Comparison of ENCODE assay signal across 22 cellular contexts in the genomic region with DNA sequence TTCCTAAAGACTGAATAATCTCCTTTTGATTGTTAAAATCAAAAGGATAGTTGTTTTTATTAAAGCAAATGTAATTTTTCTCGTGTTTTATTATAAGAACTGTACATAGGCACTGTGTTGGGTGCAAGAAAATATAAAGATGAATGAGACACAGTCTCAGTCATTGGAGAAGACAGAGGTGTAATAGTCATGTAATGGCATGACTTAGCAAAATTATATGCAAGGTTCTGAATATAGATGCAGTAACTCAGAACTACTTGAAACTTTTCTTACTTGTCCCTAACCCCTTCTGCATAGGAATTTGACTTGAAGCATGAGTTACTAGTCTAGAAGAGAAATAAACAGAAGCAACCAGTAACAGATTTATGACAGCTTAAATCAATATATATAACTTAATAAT.
"Had no signal": no experiment of that assay in that cellular context is flagged by ENCODE, and none has a peak within 500 bp of the region (broad histone marks: within the 10 kb centered on the region; RNA-seq: fewer than 3 reads in every experiment).

No MANE protein-coding gene starts in this region.

- H3K9ac ChIP-seq: SK-N-SH had no signal

- H3K4me3 Mint-ChIP-seq: activated T-helper 17 cell treated with anti-CD3 and anti-CD28 coated beads, Interleukin-2, amount 50 U/mL, for 72 hours; effector memory CD8-positive, alpha-beta T cell; mesothelial cell of epicardium; neural crest cell had no signal

- H3K27ac ChIP-seq: heart right ventricle, lower lobe of right lung, ovary, tibial artery had no signal

- H3K4me1 Mint-ChIP-seq: neural crest cell had no signal

- FAIRE-seq: urothelium cell line had no signal

- H3K9me3 ChIP-seq: heart right ventricle, lower lobe of right lung, ovary, sigmoid colon, SK-N-SH, tibial artery had no signal

- H3K27me3 Mint-ChIP-seq: activated T-helper 17 cell treated with anti-CD3 and anti-CD28 coated beads, Interleukin-2, amount 50 U/mL, for 72 hours; effector memory CD8-positive, alpha-beta T cell had no signal

- H3K4me3 ChIP-seq: heart right ventricle, lower lobe of right lung, ovary, sigmoid colon, tibial artery had no signal

- H3K27ac Mint-ChIP-seq: activated T-helper 17 cell treated with anti-CD3 and anti-CD28 coated beads, Interleukin-2, amount 50 U/mL, for 72 hours; mesothelial cell of epicardium had no signal

- DNase-seq: activated CD4-positive, alpha-beta T cell treated with anti-CD3 and anti-CD28 coated beads for 1 hour; activated CD8-positive, alpha-beta memory T cell treated with anti-CD3 and anti-CD28 coated beads, Interleukin-2, amount 50 U/mL, for 48 hours; activated naive CD4-positive, alpha-beta T cell treated with anti-CD3 and anti-CD28 coated beads, Interleukin-2, amount 50 U/mL, for 16 hours; cerebellar nuclear complex; dermis blood vessel endothelial cell; effector memory CD8-positive, alpha-beta T cell; foreskin melanocyte; heart right ventricle; left colon; lower lobe of right lung; ovary; sigmoid colon; SK-N-SH; stimulated activated CD4-positive, alpha-beta T cell treated with anti-CD3 and anti-CD28 coated beads, Interleukin-12 subunit alpha, Interleukin-12 subunit beta, amount 100 ng/mL, for 4 hours; stimulated activated CD4-positive, alpha-beta T cell treated with anti-CD3 and anti-CD28 coated beads, Interleukin-2, amount 100 ng/mL, for 24 hours; T-helper 1 cell; T1000; tibial artery had no signal

- H3K9me3 Mint-ChIP-seq: activated T-helper 17 cell treated with anti-CD3 and anti-CD28 coated beads, Interleukin-2, amount 50 U/mL, for 72 hours; effector memory CD8-positive, alpha-beta T cell; mesothelial cell of epicardium; neural crest cell had no signal

- H3K27me3 ChIP-seq: heart right ventricle, ovary, sigmoid colon, tibial artery had no signal

- H3K36me3 ChIP-seq: ovary had no signal

- ATAC-seq: activated T-helper 17 cell treated with anti-CD3 and anti-CD28 coated beads, Interleukin-2, amount 50 U/mL, for 72 hours; effector memory CD8-positive, alpha-beta T cell; heart right ventricle; left colon; lower lobe of right lung had no signal

- H3K4me2 ChIP-seq: SK-N-SH had no signal
